In genomic region chr7:134460000-134460399, GRCh38 we compare ENCODE assay signal across 14 cellular contexts. TPM values are rescaled to one million over a fixed set of nuclear protein-coding genes. Genes with fewer than 3 reads are reported as not detected.
A peak's percentile ranks its signal among the peaks of the same experiment; 100 is the strongest.
DNase-seq lines count a peak whose midpoint lies in the region; ATAC-seq and TF ChIP-seq lines count a peak whose summit lies in the region.
"Had no signal": no experiment of that assay in that cellular context is flagged by ENCODE, and none has a peak within 500 bp of the region (broad histone marks: within the 10 kb centered on the region; RNA-seq: fewer than 3 reads in every experiment).

No MANE protein-coding gene starts in this region.

- H3K9ac ChIP-seq in Karpas-422 (ENCODE audit: low read length) (no peak overlapping the region), adipocyte (ENCODE audit: low read length) (peak overlapping the region; percentile 88)

- H3K79me2 ChIP-seq in Karpas-422 (ENCODE audit: low read length), result peaks cover 34% of the 10 kb centered on the region

- CTCF ChIA-PET in Calu3 (lab: Charles Lee), result no interaction called here

- no peaks in the 10 kb centered on the region; the same call in 1 of the 2 replicates for H3K27me3 ChIP-seq in Karpas-422 (ENCODE audit: low read length)
- no peaks in the 10 kb centered on the region for H3K27me3 ChIP-seq in adipocyte (replicated peaks; ENCODE audit: control insufficient read depth, insufficient read depth, low read length)
- H3K27me3 ChIP-seq: gastroesophageal sphincter, suprapubic skin had no signal

- H3K36me3 Mint-ChIP-seq in Calu3 (ENCODE audit: insufficient read depth, unreplicated experiment) (peaks cover 31% of the 10 kb centered on the region), nephron (ENCODE audit: low read depth) (peaks cover 13% of the 10 kb centered on the region)

- ATAC-seq in GM19463 (IDR thresholded peaks at IDR 0.05; ENCODE audit: unreplicated experiment), result no peak
- ATAC-seq: gastroesophageal sphincter had no signal

- no peak overlapping the region for H3K27ac Mint-ChIP-seq in Calu3 (ENCODE audit: unreplicated experiment)
- no peak overlapping the region for H3K27ac Mint-ChIP-seq in nephron
- H3K27ac Mint-ChIP-seq: H9 had no signal

- no peak overlapping the region for H3K27ac ChIP-seq in Karpas-422 (ENCODE audit: low read length)
- H3K27ac ChIP-seq: suprapubic skin had no signal

- no peak overlapping the region for H3K4me2 ChIP-seq in Karpas-422 (ENCODE audit: low read depth, low read length, poor library complexity, severe bottlenecking)

- intact Hi-C loops in Calu3 (cut with micrococcal nuclease; ENCODE audit: unreplicated experiment), result no loop called here

- H3K4me1 Mint-ChIP-seq in Calu3 (ENCODE audit: low read depth, unreplicated experiment) (peaks cover 26% of the 10 kb centered on the region), nephron (peaks cover 18% of the 10 kb centered on the region)

- no peak overlapping the region for H3K4me3 ChIP-seq in Karpas-422 (ENCODE audit: low read length)
- peak overlapping the region; percentile 91 for H3K4me3 ChIP-seq in adipocyte (ENCODE audit: low read length)

- no peaks in the 10 kb centered on the region for H3K9me2 ChIP-seq in Karpas-422 (replicated peaks; ENCODE audit: insufficient read depth, low read length)

- H3K4me3 Mint-ChIP-seq in Calu3 (ENCODE audit: low read depth, unreplicated experiment) (peak overlapping the region; percentile 87), nephron (peak overlapping the region; percentile 6 to 58 (median 26))

- TF ChIP-seq CTCF in Calu3 (IDR thresholded peaks at IDR 0.05; ENCODE audit: unreplicated experiment), result no peak
- no peak for TF ChIP-seq CTCF in nephron (IDR thresholded peaks at IDR 0.05; ENCODE audit: unreplicated experiment in 3 of 3)

- DNase-seq in Calu3 (no peak), Karpas-422 (no peak), adipocyte (ENCODE audit: low read depth) (no peak), H4 (ENCODE audit: low spot score) (no peak)
- DNase-seq in activated CD8-positive, alpha-beta memory T cell treated with anti-CD3 and anti-CD28 coated beads, Interleukin-2, amount 50 U/mL, for 48 hours, result no peak
- DNase-seq: dermis blood vessel endothelial cell, DMS53, H9, naive B cell, NCI-H1694 treated with DMSO at 0.1 percent for 48 hours had no signal

- H4K20me1 ChIP-seq in Karpas-422 (ENCODE audit: insufficient read depth, low read depth, low read length), result no peaks in the 10 kb centered on the region

- BruUV-seq in Calu3 (replicated peaks; lab: Mats Ljungman, UMichigan), result no TSS peak

- H3K9me3 ChIP-seq in Karpas-422 (ENCODE audit: low read length) (peaks cover 10% of the 10 kb centered on the region), adipocyte (ENCODE audit: control insufficient read depth, low read length) (peaks cover 9% of the 10 kb centered on the region)
- H3K9me3 ChIP-seq: suprapubic skin had no signal

- H3K36me3 ChIP-seq in Karpas-422 (ENCODE audit: insufficient read depth, low read length) (no peaks in the 10 kb centered on the region), adipocyte (ENCODE audit: control insufficient read depth, insufficient read depth, low read length, severe bottlenecking) (peaks cover 4% of the 10 kb centered on the region)
- H3K36me3 ChIP-seq: suprapubic skin had no signal

- H3K4me1 ChIP-seq in Karpas-422 (ENCODE audit: low read length), result peaks cover 17% of the 10 kb centered on the region
- peaks cover 40% of the 10 kb centered on the region for H3K4me1 ChIP-seq in adipocyte (ENCODE audit: control insufficient read depth, insufficient read depth, low read length)

- H3K9me3 Mint-ChIP-seq in Calu3 (ENCODE audit: low read depth, unreplicated experiment) (peaks cover 3% of the 10 kb centered on the region), nephron (peaks cover 8% of the 10 kb centered on the region)

- H2AFZ ChIP-seq in Karpas-422 (ENCODE audit: low read length), result peak overlapping the region; percentile 97; the same call in 1 of the 2 replicates

- no peaks in the 10 kb centered on the region for H3K27me3 Mint-ChIP-seq in Calu3 (ENCODE audit: unreplicated experiment)
- no peaks in the 10 kb centered on the region for H3K27me3 Mint-ChIP-seq in nephron (ENCODE audit: low read depth)
- H3K27me3 Mint-ChIP-seq: naive B cell had no signal

RNA-seq across cellular contexts. Expression of gene AKR1B1, which starts 1.1 kb away (rescaled TPM):
- 115 and 139 TPM in 2 replicates for total RNA-seq in Calu3 (2022)
- total RNA-seq in Karpas-422 (2014; rRNA removed; shearing (Covaris generic); ENCODE audit: low replicate concordance), result 58.4 and 96.2 TPM in 2 replicates
- total RNA-seq in H4 (2014; rRNA removed; shearing (Covaris generic)), result 261 and 288 TPM in 2 replicates
